ENCODE assay signal across 7 cellular contexts in genomic region chr20:18266282-18266681, GRCh38.
"Had no signal": no experiment of that assay in that cellular context is flagged by ENCODE, and none has a peak within 500 bp of the region (broad histone marks: within the 10 kb centered on the region; RNA-seq: fewer than 3 reads in every experiment).

No MANE protein-coding gene starts in this region.

- ATAC-seq: GM23338, HCT116 had no signal

- H3K36me3 ChIP-seq: HAP-1 had no signal

- H3K27ac Mint-ChIP-seq: GM23338, HFFc6 had no signal

- H3K9me3 ChIP-seq: HAP-1 had no signal

- DNase-seq: H7, HFFc6, KG1 had no signal

- FAIRE-seq: HTR-8/SVneo had no signal

- H3K9me3 Mint-ChIP-seq: GM23338, HFFc6 had no signal

- H3K4me2 ChIP-seq: GM23338 had no signal

- H3K4me3 Mint-ChIP-seq: GM23338, HFFc6 had no signal

- H3K4me3 ChIP-seq: GM23338, HAP-1 had no signal

- H2AFZ ChIP-seq: GM23338 had no signal
